Comparison of ENCODE assay signal across 22 cellular contexts in the genomic region with DNA sequence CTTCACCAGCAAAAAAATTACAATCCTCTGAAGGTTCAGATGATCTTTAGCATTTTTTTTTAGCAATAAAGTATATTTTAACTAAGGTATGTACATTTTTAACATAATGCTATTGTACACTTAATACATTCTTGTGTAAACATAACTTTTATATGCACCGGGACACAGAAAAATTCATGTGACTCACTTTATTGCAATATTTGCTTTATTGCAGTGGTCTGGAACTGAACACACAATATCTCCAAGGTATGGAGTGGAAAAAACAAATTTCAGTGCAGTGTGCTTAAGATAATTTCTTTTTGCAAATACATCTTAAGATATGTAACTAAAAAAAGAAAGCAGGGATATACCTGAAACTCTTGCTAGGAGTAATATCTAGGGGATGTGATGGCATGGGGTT.
"Had no signal": no experiment of that assay in that cellular context is flagged by ENCODE, and none has a peak within 500 bp of the region (broad histone marks: within the 10 kb centered on the region; RNA-seq: fewer than 3 reads in every experiment).

No MANE protein-coding gene starts in this region.

- H3K36me3 ChIP-seq: MG63, Peyer's patch, SJSA1 had no signal

- ATAC-seq: HepG2 had no signal

- H3K27me3 ChIP-seq: MG63, Peyer's patch, SJSA1 had no signal

- DNase-seq: Karpas-422, KG1, MG63, NCI-H1092 treated with DMSO at 0.1 percent for 48 hours, NCI-H1436, NCI-H187, NCI-H2029, NCI-H2081 treated with DMSO at 0.1 percent for 48 hours, NCI-H2171, NCI-H226, NCI-H446, NCI-H510A, NCI-H524 treated with DMSO at 0.1 percent for 48 hours, NCI-H69, NCI-H774, Peyer's patch, Right ventricle myocardium superior, SIG-M5 had no signal

- H3K27ac ChIP-seq: PC-9, Peyer's patch, SJSA1, SK-N-MC had no signal

- H3K9me3 ChIP-seq: Peyer's patch, SJSA1 had no signal

- H3K4me3 ChIP-seq: MG63, PC-9, Peyer's patch, SJSA1, SK-N-MC had no signal

- H3K4me1 ChIP-seq: SJSA1 had no signal
